20 cellular contexts compared by ENCODE assay signal in genomic region chr15:27681038-27681437, GRCh38.
DNase-seq lines count a peak whose midpoint lies in the region; ATAC-seq and TF ChIP-seq lines count a peak whose summit lies in the region.
"Had no signal": no experiment of that assay in that cellular context is flagged by ENCODE, and none has a peak within 500 bp of the region (broad histone marks: within the 10 kb centered on the region; RNA-seq: fewer than 3 reads in every experiment).

No MANE protein-coding gene starts in this region.

- H3K36me3 Mint-ChIP-seq in CD4-positive, alpha-beta T cell (ENCODE audit: low read depth), result no peaks in the 10 kb centered on the region
- H3K36me3 Mint-ChIP-seq in activated T-helper 2 cell treated with anti-CD3 and anti-CD28 coated beads, Interferon-gamma antibody, Interleukin-2, Interleukin-4, amounts not matched to agents 10 μg/mL and 5 μg/mL and 100 μg/mL, durations not matched to agents 14 hours and 24 hours and 36 hours (ENCODE audit: low read depth), result no peaks in the 10 kb centered on the region
- H3K36me3 Mint-ChIP-seq: activated naive CD4-positive, alpha-beta T cell treated with anti-CD3 and anti-CD28 coated beads, Interleukin-2, amount 10 ng/mL, durations not matched to agents 7 days and 5 days had no signal

- H3K9me3 Mint-ChIP-seq in CD4-positive, alpha-beta T cell, result no peaks in the 10 kb centered on the region
- H3K9me3 Mint-ChIP-seq in activated T-helper 2 cell treated with anti-CD3 and anti-CD28 coated beads, Interferon-gamma antibody, Interleukin-2, Interleukin-4, amounts not matched to agents 10 μg/mL and 5 μg/mL and 100 μg/mL, durations not matched to agents 14 hours and 24 hours and 36 hours, result peaks cover 13% of the 10 kb centered on the region
- H3K9me3 Mint-ChIP-seq: activated naive CD4-positive, alpha-beta T cell treated with anti-CD3 and anti-CD28 coated beads, Interleukin-2, amount 10 ng/mL, durations not matched to agents 7 days and 5 days had no signal

- H3K4me1 Mint-ChIP-seq in CD4-positive, alpha-beta T cell (ENCODE audit: low read depth), result no peaks in the 10 kb centered on the region
- H3K4me1 Mint-ChIP-seq in activated T-helper 2 cell treated with anti-CD3 and anti-CD28 coated beads, Interferon-gamma antibody, Interleukin-2, Interleukin-4, amounts not matched to agents 10 μg/mL and 5 μg/mL and 100 μg/mL, durations not matched to agents 14 hours and 24 hours and 36 hours (ENCODE audit: low read depth), result no peaks in the 10 kb centered on the region
- H3K4me1 Mint-ChIP-seq: activated CD4-positive, alpha-beta memory T cell treated with anti-CD3 and anti-CD28 coated beads, Interleukin-2, amount 10 ng/mL, durations not matched to agents 7 days and 5 days; activated naive CD4-positive, alpha-beta T cell treated with anti-CD3 and anti-CD28 coated beads, Interleukin-2, amount 10 ng/mL, durations not matched to agents 7 days and 5 days had no signal

- no peak overlapping the region for H3K27ac Mint-ChIP-seq in CD4-positive, alpha-beta T cell
- H3K27ac Mint-ChIP-seq in activated T-helper 2 cell treated with anti-CD3 and anti-CD28 coated beads, Interferon-gamma antibody, Interleukin-2, Interleukin-4, amounts not matched to agents 10 μg/mL and 5 μg/mL and 100 μg/mL, durations not matched to agents 14 hours and 24 hours and 36 hours, result no peak overlapping the region
- H3K27ac Mint-ChIP-seq: activated CD4-positive, alpha-beta memory T cell treated with anti-CD3 and anti-CD28 coated beads, Interleukin-2, amount 10 ng/mL, durations not matched to agents 7 days and 5 days; activated naive CD4-positive, alpha-beta T cell treated with anti-CD3 and anti-CD28 coated beads, Interleukin-2, amount 10 ng/mL, durations not matched to agents 7 days and 5 days had no signal

- H3K27ac ChIP-seq in CD4-positive, alpha-beta T cell (ENCODE audit: low read depth, low read length), result no peak overlapping the region
- H3K27ac ChIP-seq: cardiac muscle cell, gastrocnemius medialis, GM23248, Peyer's patch, right atrium auricular region had no signal

- no peak for ATAC-seq in CD4-positive, alpha-beta T cell (ENCODE audit: poor library complexity)
- ATAC-seq in HG03025 (IDR thresholded peaks at IDR 0.05; ENCODE audit: low FRiP score, unreplicated experiment), result no peak
- ATAC-seq: gastrocnemius medialis, K562 had no signal

- intact Hi-C loops in CD4-positive, alpha-beta T cell (cut with DNase I, micrococcal nuclease), result loop anchor here in 1 of 2 experiments (10.0 kb wide), 1 partner anchor 56 kb away; no protein-coding TSS in a partner anchor
- intact Hi-C loops in activated T-helper 2 cell treated with anti-CD3 and anti-CD28 coated beads, Interferon-gamma antibody, Interleukin-2, Interleukin-4, amounts not matched to agents 10 μg/mL and 5 μg/mL and 100 μg/mL, durations not matched to agents 14 hours and 24 hours and 36 hours (cut with micrococcal nuclease), result no loop called here

- H3K4me3 Mint-ChIP-seq in CD4-positive, alpha-beta T cell, result no peak overlapping the region
- no peak overlapping the region for H3K4me3 Mint-ChIP-seq in activated T-helper 2 cell treated with anti-CD3 and anti-CD28 coated beads, Interferon-gamma antibody, Interleukin-2, Interleukin-4, amounts not matched to agents 10 μg/mL and 5 μg/mL and 100 μg/mL, durations not matched to agents 14 hours and 24 hours and 36 hours (ENCODE audit: low read depth)
- H3K4me3 Mint-ChIP-seq: activated CD4-positive, alpha-beta memory T cell treated with anti-CD3 and anti-CD28 coated beads, Interleukin-2, amount 10 ng/mL, durations not matched to agents 7 days and 5 days; activated naive CD4-positive, alpha-beta T cell treated with anti-CD3 and anti-CD28 coated beads, Interleukin-2, amount 10 ng/mL, durations not matched to agents 7 days and 5 days had no signal

- POLR2A ChIA-PET in CD4-positive, alpha-beta T cell (lab: Charles Lee), result no interaction called here

- H3K27me3 ChIP-seq in CD4-positive, alpha-beta T cell (ENCODE audit: control insufficient read depth, insufficient read depth, low read length), result no peaks in the 10 kb centered on the region
- H3K27me3 ChIP-seq: cardiac muscle cell, gastrocnemius medialis, Peyer's patch, right atrium auricular region had no signal

- CTCF ChIA-PET in CD4-positive, alpha-beta T cell (lab: Charles Lee), result no interaction called here

- DNase-seq in activated CD8-positive, alpha-beta memory T cell treated with anti-CD3 and anti-CD28 coated beads for 48 hours (ENCODE audit: low read depth in 2 of 3, low spot score in 2 of 3), result peak in 2 of 3 experiments; percentile 3 to 16
- no peak for DNase-seq in activated CD8-positive, alpha-beta memory T cell treated with anti-CD3 and anti-CD28 coated beads, Interleukin-2, amount 50 U/mL, for 4 hours
- DNase-seq in NCI-H1092 (lab: John Stamatoyannopoulos, UW) (peak; percentile 22), astrocyte of the hippocampus (ENCODE audit: low read depth, low spot score) (peak; percentile 23)
- peak; percentile 2 for DNase-seq in stimulated activated CD8-positive, alpha-beta memory T cell treated with anti-CD3 and anti-CD28 coated beads, Interleukin-15, amount 100 ng/mL, for 48 hours (ENCODE audit: low read depth in 2 of 2)
- no peak for DNase-seq in CD4-positive, alpha-beta T cell
- DNase-seq in activated T-helper 2 cell treated with anti-CD3 and anti-CD28 coated beads, Interferon-gamma antibody, Interleukin-2, Interleukin-4, amounts not matched to agents 10 μg/mL and 5 μg/mL and 100 μg/mL, durations not matched to agents 14 hours and 24 hours and 36 hours (ENCODE audit: low spot score), result no peak
- DNase-seq: activated CD4-positive, alpha-beta memory T cell treated with anti-CD3 and anti-CD28 coated beads, Interleukin-2, amount 10 ng/mL, durations not matched to agents 7 days and 5 days; activated naive CD4-positive, alpha-beta T cell treated with anti-CD3 and anti-CD28 coated beads, Interleukin-2, amount 10 ng/mL, durations not matched to agents 7 days and 5 days; DMS153; gastrocnemius medialis; GM23248; NCI-H1436 treated with DMSO at 0.1 percent for 48 hours; NCI-H510A; Peyer's patch; T-helper 9 cell had no signal

- TF ChIP-seq CTCF in CD4-positive, alpha-beta T cell (IDR thresholded peaks at IDR 0.05), result no peak

- H3K27me3 Mint-ChIP-seq in CD4-positive, alpha-beta T cell, result no peaks in the 10 kb centered on the region
- no peaks in the 10 kb centered on the region for H3K27me3 Mint-ChIP-seq in activated T-helper 2 cell treated with anti-CD3 and anti-CD28 coated beads, Interferon-gamma antibody, Interleukin-2, Interleukin-4, amounts not matched to agents 10 μg/mL and 5 μg/mL and 100 μg/mL, durations not matched to agents 14 hours and 24 hours and 36 hours (ENCODE audit: low read depth)
- H3K27me3 Mint-ChIP-seq: activated CD4-positive, alpha-beta memory T cell treated with anti-CD3 and anti-CD28 coated beads, Interleukin-2, amount 10 ng/mL, durations not matched to agents 7 days and 5 days; activated naive CD4-positive, alpha-beta T cell treated with anti-CD3 and anti-CD28 coated beads, Interleukin-2, amount 10 ng/mL, durations not matched to agents 7 days and 5 days had no signal

- H3K9me3 ChIP-seq in CD4-positive, alpha-beta T cell (ENCODE audit: control insufficient read depth, low read length), result no peaks in the 10 kb centered on the region
- H3K9me3 ChIP-seq: gastrocnemius medialis, Peyer's patch, right atrium auricular region had no signal

Comparison
In these comparisons a context has a peak if more than half of its experiments do, and no peak if none do; other contexts are left out.
1. DNase-seq: peak in activated CD8-positive, alpha-beta memory T cell treated with anti-CD3 and anti-CD28 coated beads for 48 hours (2 of 3), NCI-H1092 (single experiment), astrocyte of the hippocampus (single experiment) and stimulated activated CD8-positive, alpha-beta memory T cell treated with anti-CD3 and anti-CD28 coated beads, Interleukin-15, amount 100 ng/mL, for 48 hours (2 of 2); none in activated CD8-positive, alpha-beta memory T cell treated with anti-CD3 and anti-CD28 coated beads, Interleukin-2, amount 50 U/mL, for 4 hours (single experiment), CD4-positive, alpha-beta T cell (0 of 10) and activated T-helper 2 cell treated with anti-CD3 and anti-CD28 coated beads, Interferon-gamma antibody, Interleukin-2, Interleukin-4, amounts not matched to agents 10 μg/mL and 5 μg/mL and 100 μg/mL, durations not matched to agents 14 hours and 24 hours and 36 hours (single experiment).